26 cellular contexts compared by ENCODE assay signal in genomic region chr5:65948115-65948772, GRCh38.
"Had no signal": no experiment of that assay in that cellular context is flagged by ENCODE, and none has a peak within 500 bp of the region (broad histone marks: within the 10 kb centered on the region; RNA-seq: fewer than 3 reads in every experiment).

No MANE protein-coding gene starts in this region.

- H2AFZ ChIP-seq: hepatocyte had no signal

- ATAC-seq: natural killer cell treated with Interleukin-12 subunit alpha and Interleukin-12 subunit beta and Interleukin-15 and Interleukin-18, amount 100 ng/mL, for 72 hours; right cardiac atrium; sciatic nerve; stimulated activated naive B cell treated with anti-CD40 and anti-IgM and Interleukin-4, amounts not matched to agents 10 μg/mL and 1 μg/mL and 100 μg/mL, for 72 hours; stimulated activated naive CD8-positive, alpha-beta T cell treated with anti-CD3 and anti-CD28 coated beads, Interleukin-15, Interleukin-2, amounts not matched to agents 100 U/mL and 50 U/mL, for 24 hours; upper lobe of right lung had no signal

- H3K27ac ChIP-seq: hepatocyte, left ventricle myocardium inferior, ovary, skin epidermis, stomach, testis, thyroid gland, transverse colon, upper lobe of right lung had no signal

- H3K4me3 Mint-ChIP-seq: mesothelial cell of epicardium; naive B cell; natural killer cell treated with Interleukin-12 subunit alpha and Interleukin-12 subunit beta and Interleukin-15 and Interleukin-18, amount 100 ng/mL, for 72 hours; stimulated activated naive B cell treated with anti-CD40 and anti-IgM and Interleukin-4, amounts not matched to agents 10 μg/mL and 1 μg/mL and 100 μg/mL, for 72 hours had no signal

- H3K4me3 ChIP-seq: hepatocyte, left ventricle myocardium inferior, lung, ovary, skin epidermis, stomach, testis, thyroid gland, transverse colon, upper lobe of right lung had no signal

- H3K9me3 Mint-ChIP-seq: natural killer cell treated with Interleukin-12 subunit alpha and Interleukin-12 subunit beta and Interleukin-15 and Interleukin-18, amount 100 ng/mL, for 72 hours had no signal

- DNase-seq: islet precursor cell; left ventricle myocardium inferior; mesendoderm; naive B cell; ovary; retina; right cardiac atrium; stimulated activated CD4-positive, alpha-beta T cell treated with anti-CD3 and anti-CD28 coated beads, Interleukin-12 subunit alpha, Interleukin-12 subunit beta, amount 100 ng/mL, for 4 hours; stimulated activated CD4-positive, alpha-beta T cell treated with anti-CD3 and anti-CD28 coated beads, Interleukin-15, amount 100 ng/mL, for 24 hours; stimulated activated CD4-positive, alpha-beta T cell treated with anti-CD3 and anti-CD28 coated beads, Interleukin-2, amount 100 ng/mL, for 24 hours; stimulated activated CD4-positive, alpha-beta T cell treated with anti-CD3 and anti-CD28 coated beads, Interleukin-4, amount 100 ng/mL, for 1 hour; stimulated activated naive B cell treated with anti-CD40 and anti-IgM and Interleukin-4, amounts not matched to agents 10 μg/mL and 1 μg/mL and 100 μg/mL, for 72 hours; stimulated activated naive CD8-positive, alpha-beta T cell treated with anti-CD3 and anti-CD28 coated beads, Interleukin-15, Interleukin-2, amounts not matched to agents 100 U/mL and 50 U/mL, for 24 hours; stomach; testis; thyroid gland; transverse colon; upper lobe of right lung had no signal

- H3K4me1 ChIP-seq: testis, upper lobe of right lung had no signal

- H3K4me2 ChIP-seq: hepatocyte had no signal

- FAIRE-seq: urothelium cell line had no signal

- H3K27me3 ChIP-seq: hepatocyte, ovary, stomach, testis, thyroid gland, transverse colon, upper lobe of right lung had no signal

- H3K27me3 Mint-ChIP-seq: naive B cell; natural killer cell treated with Interleukin-12 subunit alpha and Interleukin-12 subunit beta and Interleukin-15 and Interleukin-18, amount 100 ng/mL, for 72 hours; progenitor cell of endocrine pancreas; stimulated activated naive B cell treated with anti-CD40 and anti-IgM and Interleukin-4, amounts not matched to agents 10 μg/mL and 1 μg/mL and 100 μg/mL, for 72 hours had no signal

- H3K36me3 ChIP-seq: left ventricle myocardium inferior, ovary, thyroid gland, transverse colon, upper lobe of right lung had no signal

- H3K9me3 ChIP-seq: left ventricle myocardium inferior, ovary, stomach, testis, thyroid gland, transverse colon, upper lobe of right lung had no signal

- H3K36me3 Mint-ChIP-seq: natural killer cell treated with Interleukin-12 subunit alpha and Interleukin-12 subunit beta and Interleukin-15 and Interleukin-18, amount 100 ng/mL, for 72 hours had no signal

- H3K27ac Mint-ChIP-seq: mesothelial cell of epicardium; natural killer cell treated with Interleukin-12 subunit alpha and Interleukin-12 subunit beta and Interleukin-15 and Interleukin-18, amount 100 ng/mL, for 72 hours; progenitor cell of endocrine pancreas; stimulated activated naive B cell treated with anti-CD40 and anti-IgM and Interleukin-4, amounts not matched to agents 10 μg/mL and 1 μg/mL and 100 μg/mL, for 72 hours had no signal
